2 cellular contexts compared by ENCODE assay signal in the genomic region with DNA sequence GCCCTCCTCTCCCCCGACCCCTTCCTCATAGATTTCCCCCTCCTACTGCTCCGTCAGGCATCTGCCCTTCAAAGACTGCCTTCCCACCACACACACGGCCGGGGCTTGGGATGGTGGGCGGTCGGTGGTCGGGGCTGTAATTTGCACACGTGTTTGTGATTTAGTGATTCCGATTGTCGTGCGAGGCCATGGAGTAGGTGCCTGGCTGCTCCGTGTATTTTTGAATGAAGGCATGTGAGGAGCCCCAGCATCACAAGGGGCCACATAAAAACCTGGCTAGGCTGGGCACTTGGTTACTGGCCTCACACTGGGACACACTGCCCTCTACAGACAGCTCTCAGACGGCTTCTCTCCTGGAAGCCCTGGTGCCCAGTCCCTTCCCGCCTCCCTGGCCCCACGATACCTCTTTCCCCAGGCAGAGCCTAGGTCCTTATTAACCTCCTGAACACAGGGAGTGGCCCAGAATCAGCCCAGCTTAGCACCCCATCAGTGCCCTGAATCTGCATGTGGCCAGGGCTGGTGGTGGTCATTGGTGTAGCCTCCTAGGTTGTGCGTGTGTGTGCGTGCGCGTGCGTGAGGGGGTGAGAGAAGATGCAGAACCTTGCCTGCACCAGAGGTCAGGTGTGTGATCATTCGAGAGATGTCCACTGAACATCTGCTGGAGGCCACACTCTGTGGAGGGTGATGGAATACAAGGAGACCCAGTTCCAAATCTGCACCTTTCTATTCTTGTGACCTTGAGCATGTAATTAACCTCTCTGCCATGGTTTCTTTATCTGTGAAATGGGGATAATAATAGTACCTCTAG.
TF ChIP-seq lines count a peak whose summit lies in the region.

No MANE protein-coding gene starts in this region.

TF ChIP-seq in HEK293T, 16 proteins besides CTCF, POLR2A, EP300 and RAD21:
- TF ChIP-seq LEF1 (IDR thresholded peaks at IDR 0.05; ENCODE audit: borderline replicate concordance) (no peak), L3MBTL2 (conservative IDR thresholded peaks at IDR 0.05) (peak; percentile 64)

TF ChIP-seq in H1, 55 proteins besides CTCF, POLR2A, EP300 and RAD21:
- TF ChIP-seq KDM4A (IDR thresholded peaks at IDR 0.05; ENCODE audit: low read depth, low read length, severe bottlenecking) (peak; percentile 5), CHD2 (IDR thresholded peaks at IDR 0.05; ENCODE audit: low read length) (0 out of 2 replicates have a peak, but pooled peaks have one; percentile 24), GABPA (IDR thresholded peaks at IDR 0.05; ENCODE audit: borderline replicate concordance, insufficient read depth, low read length) (peak; percentile 71; the same call in 1 of the 2 replicates), NRF1 (IDR thresholded peaks at IDR 0.05; ENCODE audit: low read depth, low read length) (no peak), SRF (IDR thresholded peaks at IDR 0.05; ENCODE audit: low read depth, low read length) (no peak), YY1 (IDR thresholded peaks at IDR 0.05; ENCODE audit: low read depth, low read length) (peak; percentile 7; the same call in 1 of the 2 replicates), SAP30 (IDR thresholded peaks at IDR 0.05; ENCODE audit: insufficient read depth, insufficient replicate concordance, low read length) (peak; percentile 56), SIN3A (conservative IDR thresholded peaks at IDR 0.05 in 1 of 2, IDR thresholded peaks at IDR 0.05 in 1 of 2; ENCODE audit: low read depth in 1 of 2, low read length in 2 of 2) (peak; percentile 43 to 57; a peak in 1 of 4 replicates)
- TF ChIP-seq, protein P1, sequence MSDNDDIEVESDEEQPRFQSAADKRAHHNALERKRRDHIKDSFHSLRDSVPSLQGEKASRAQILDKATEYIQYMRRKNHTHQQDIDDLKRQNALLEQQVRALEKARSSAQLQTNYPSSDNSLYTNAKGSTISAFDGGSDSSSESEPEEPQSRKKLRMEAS (IDR thresholded peaks at IDR 0.05) = peak; percentile 74
- TF ChIP-seq, protein P2, sequence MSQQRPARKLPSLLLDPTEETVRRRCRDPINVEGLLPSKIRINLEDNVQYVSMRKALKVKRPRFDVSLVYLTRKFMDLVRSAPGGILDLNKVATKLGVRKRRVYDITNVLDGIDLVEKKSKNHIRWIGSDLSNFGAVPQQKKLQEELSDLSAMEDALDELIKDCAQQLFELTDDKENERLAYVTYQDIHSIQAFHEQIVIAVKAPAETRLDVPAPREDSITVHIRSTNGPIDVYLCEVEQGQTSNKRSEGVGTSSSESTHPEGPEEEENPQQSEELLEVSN (IDR thresholded peaks at IDR 0.05) = peak; percentile 87
